ENCODE assay signal across 1 cellular context in genomic region chr12:68893741-68894140, GRCh38.
TF ChIP-seq lines count a peak whose summit lies in the region.

No MANE protein-coding gene starts in this region.

TF ChIP-seq in IMR-90, 13 proteins besides CTCF, POLR2A, EP300 and RAD21 (continued from another document):
- no peak for TF ChIP-seq CEBPB (IDR thresholded peaks at IDR 0.05; ENCODE audit: low read depth, low read length)
- no peak for TF ChIP-seq BHLHE40 (IDR thresholded peaks at IDR 0.05; ENCODE audit: low read depth, low read length)
- no peak for TF ChIP-seq MAFK (IDR thresholded peaks at IDR 0.05; ENCODE audit: low read depth, low read length)
- no peak for TF ChIP-seq ELK1 (IDR thresholded peaks at IDR 0.05; ENCODE audit: borderline replicate concordance, low read depth, low read length)
- no peak for TF ChIP-seq SMC3 (IDR thresholded peaks at IDR 0.05; ENCODE audit: low read depth, low read length)
- no peak for TF ChIP-seq USF2 (IDR thresholded peaks at IDR 0.05; ENCODE audit: low read depth, low read length)
- no peak for TF ChIP-seq CHD1 (IDR thresholded peaks at IDR 0.05; ENCODE audit: low read depth, low read length)
